Comparison of ENCODE assay signal across 14 cellular contexts in the genomic region with DNA sequence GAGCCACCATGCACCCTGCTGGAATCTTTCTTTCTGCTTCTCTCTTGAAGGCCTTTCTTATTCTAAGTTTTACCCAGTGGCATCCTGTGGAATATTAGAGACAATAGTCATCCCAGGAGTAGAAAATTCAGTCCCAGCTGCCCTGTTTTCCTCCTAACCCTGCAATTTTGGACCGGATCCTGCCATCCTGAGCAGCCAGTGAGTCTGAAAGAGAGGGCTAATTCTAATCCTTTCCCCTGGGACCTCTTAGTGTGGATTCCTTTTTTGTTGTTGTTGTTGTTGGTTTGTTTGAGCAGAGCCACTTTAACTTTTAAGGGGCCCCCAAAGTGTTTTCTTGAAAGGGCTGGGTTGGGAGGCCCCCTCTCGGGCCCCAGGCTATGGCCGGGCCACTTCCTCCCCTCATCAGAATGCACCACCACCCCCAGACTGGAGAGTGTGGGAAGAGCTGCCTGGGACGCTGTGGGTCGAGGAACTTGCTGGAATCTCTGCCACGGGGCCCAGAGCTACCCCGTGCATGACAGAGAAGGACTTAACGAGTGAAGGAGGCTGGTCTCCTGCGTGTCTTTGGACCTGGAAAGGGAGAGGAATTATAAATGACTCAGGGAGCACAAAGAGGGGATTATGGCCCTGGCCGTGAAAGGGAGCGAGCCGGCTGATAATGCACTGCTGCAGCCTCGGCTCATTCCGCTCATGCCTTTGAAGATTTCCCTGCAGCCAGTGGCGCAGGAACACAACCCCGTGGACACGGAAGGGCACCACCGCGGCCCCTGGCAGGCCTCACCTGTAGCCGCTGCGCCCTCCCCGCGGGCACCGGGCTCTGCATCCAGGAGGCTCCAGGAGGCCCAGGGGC.
A peak's percentile ranks its signal among the peaks of the same experiment; 100 is the strongest.
DNase-seq lines count a peak whose midpoint lies in the region; ATAC-seq, FAIRE-seq and TF ChIP-seq lines count a peak whose summit lies in the region.
"Had no signal": no experiment of that assay in that cellular context is flagged by ENCODE, and none has a peak within 500 bp of the region (broad histone marks: within the 10 kb centered on the region; RNA-seq: fewer than 3 reads in every experiment).

No MANE protein-coding gene starts in this region.

- DNase-seq in H9, result peak; percentile 57
- DNase-seq in K562 (ENCODE audit: extremely low read depth in 1 of 4, low spot score in 3 of 4), result no peak
- DNase-seq in iris pigment epithelial cell (ENCODE audit: low read depth), result peak; percentile 50
- DNase-seq in trophoblast cell, result no peak
- no peak for DNase-seq in dedifferentiated amniotic fluid mesenchymal stem cell (ENCODE audit: extremely low spot score)
- DNase-seq: activated T-cell treated with anti-CD3 and anti-CD28 coated beads, Interleukin-2, amount 50 U/mL, for 48 hours; kidney; NCI-H1930; NCI-H526 treated with DMSO at 0.1 percent for 48 hours had no signal

- H3K79me1 ChIP-seq in H9 (ENCODE audit: insufficient read depth, low read depth, low read length, poor library complexity, severe bottlenecking), result no peaks in the 10 kb centered on the region
- peaks cover 11% of the 10 kb centered on the region for H3K79me1 ChIP-seq in trophoblast cell (ENCODE audit: low read length)

- TF ChIP-seq EP300 in K562 (IDR thresholded peaks at IDR 0.05; ENCODE audit: low read length), result no peak

- H3K79me2 ChIP-seq in H9 (ENCODE audit: insufficient read depth, low read length) (no peaks in the 10 kb centered on the region), K562 (ENCODE audit: control insufficient read depth, insufficient read depth, low read length) (no peaks in the 10 kb centered on the region), trophoblast cell (ENCODE audit: control insufficient read depth, insufficient read depth, low read length, poor library complexity) (no peaks in the 10 kb centered on the region)

- no peaks in the 10 kb centered on the region; the same call in 1 of the 2 replicates for H3K4me1 ChIP-seq in H9 (ENCODE audit: insufficient read depth, low read length)
- peaks cover 0 to 3% of the 10 kb centered on the region in 2 experiments; a peak in 1 of 5 replicates for H3K4me1 ChIP-seq in K562 (replicated peaks in 1 of 2; ENCODE audit: control insufficient read depth in 2 of 2, insufficient read depth in 2 of 2, low read length in 2 of 2)
- H3K4me1 ChIP-seq in trophoblast cell (ENCODE audit: control insufficient read depth in 1 of 2, insufficient read depth in 2 of 2, low read length in 2 of 2), result peaks cover 8 to 10% of the 10 kb centered on the region in 2 experiments

- H3K4me3 ChIP-seq in K562 (no peak overlapping the region), trophoblast cell (ENCODE audit: low read depth, low read length) (no peak overlapping the region)

- H2AFZ ChIP-seq in H9 (ENCODE audit: low read length), result no peak overlapping the region
- H2AFZ ChIP-seq in K562 (ENCODE audit: low read depth, low read length), result no peak overlapping the region
- no peak overlapping the region for H2AFZ ChIP-seq in trophoblast cell (ENCODE audit: insufficient read depth, low read length, poor library complexity)

- no peak overlapping the region for H2BK15ac ChIP-seq in H9 (ENCODE audit: low read depth, low read length)

- POLR2A ChIA-PET in K562 (lab: Yijun Ruan, JAX), result no interaction called here

- H2BK5ac ChIP-seq in H9 (ENCODE audit: insufficient read length, low read length) (no peak overlapping the region), trophoblast cell (ENCODE audit: low read depth, low read length, poor library complexity) (no peak overlapping the region)

- intact Hi-C loops in K562 (cut with micrococcal nuclease), result no loop called here

- H4K12ac ChIP-seq in trophoblast cell (ENCODE audit: low read depth, low read length), result peak overlapping the region; percentile 34

- TF ChIP-seq RAD21 in K562 (CRISPR knock-in tag; conservative IDR thresholded peaks at IDR 0.05 in 1 of 2, IDR thresholded peaks at IDR 0.05 in 1 of 2), result no peak

- ATAC-seq in K562 (peak; percentile 21; the same call in 2 of the 3 replicates), GM19452 (IDR thresholded peaks at IDR 0.05; ENCODE audit: unreplicated experiment) (no peak), HG03196 (IDR thresholded peaks at IDR 0.05; ENCODE audit: unreplicated experiment) (no peak), HG03460 (IDR thresholded peaks at IDR 0.05; ENCODE audit: unreplicated experiment) (no peak)

- H3K23ac ChIP-seq in H9 (ENCODE audit: insufficient read length, low read depth, low read length), result no peak overlapping the region
- H3K23ac ChIP-seq in trophoblast cell (ENCODE audit: low read length), result no peak overlapping the region

- H3K4me2 ChIP-seq in H9 (ENCODE audit: insufficient read depth, insufficient read length, low read length) (no peak overlapping the region), K562 (ENCODE audit: insufficient read depth, low read length) (no peak overlapping the region), trophoblast cell (ENCODE audit: low read length) (peak overlapping the region; percentile 47)

- peak overlapping the region; percentile 96 to 98 (median 98); a peak in 6 of 7 replicates for H3K27ac Mint-ChIP-seq in H9
- H3K27ac Mint-ChIP-seq: progenitor cell of endocrine pancreas had no signal

- H3K27ac ChIP-seq in H9 (ENCODE audit: insufficient read length, low read depth, low read length) (no peak overlapping the region), K562 (ENCODE audit: extremely low read depth, low read depth, low read length) (no peak overlapping the region), trophoblast cell (ENCODE audit: low read depth, low read length) (peak overlapping the region; percentile 64)

- no CpG with 5 or more reads among the region's 24 CpGs for WGBS in H9 (ENCODE audit: extremely low coverage, insufficient read length, low lambda C conversion rate)
- under 1% methylated on average over 22 of the region's 24 CpGs for WGBS in K562 (ENCODE audit: insufficient coverage, low coverage, missing lambda C conversion rate)
- WGBS in trophoblast cell (ENCODE audit: extremely low coverage, insufficient coverage, insufficient read length), result no CpG with 5 or more reads among the region's 24 CpGs

- no peak for FAIRE-seq in K562 (lab: Jason Lieb, UNC)
- FAIRE-seq: kidney, TTC549 had no signal

- H2AK5ac ChIP-seq in H9 (ENCODE audit: insufficient read length, low read length) (no peak overlapping the region), trophoblast cell (ENCODE audit: low read length) (no peak overlapping the region)

- BruUV-seq in K562 (replicated peaks; lab: Mats Ljungman, UMichigan), result no TSS peak

- no peak overlapping the region for H2BK120ac ChIP-seq in H9 (ENCODE audit: low read depth, low read length, poor library complexity, severe bottlenecking)
- H2BK120ac ChIP-seq in trophoblast cell (ENCODE audit: insufficient read depth, low read length, poor library complexity), result peak overlapping the region; percentile 61

- no peaks in the 10 kb centered on the region for H3K23me2 ChIP-seq in H9 (ENCODE audit: insufficient read length, low read depth, low read length, poor library complexity, severe bottlenecking)

- no peaks in the 10 kb centered on the region for H3K9me3 ChIP-seq in H9 (ENCODE audit: control insufficient read depth, low read depth, low read length)
- peaks cover 2% of the 10 kb centered on the region; the same call in 1 of the 2 replicates for H3K9me3 ChIP-seq in K562 (replicated peaks; ENCODE audit: control insufficient read depth, insufficient read depth, low read depth, low read length)
- no peaks in the 10 kb centered on the region for H3K9me3 ChIP-seq in trophoblast cell (ENCODE audit: insufficient read depth, low read depth, low read length)

- H3K36me3 ChIP-seq in K562 (ENCODE audit: control insufficient read depth, insufficient read depth, low read length), result no peaks in the 10 kb centered on the region
- no peaks in the 10 kb centered on the region for H3K36me3 ChIP-seq in trophoblast cell (ENCODE audit: control insufficient read depth in 1 of 2, insufficient read depth in 2 of 2, low read length in 2 of 2)

- no peak overlapping the region for H3K9ac ChIP-seq in H9 (ENCODE audit: extremely low read depth, insufficient read length, low read length)
- no peak overlapping the region for H3K9ac ChIP-seq in K562 (ENCODE audit: insufficient read depth in 1 of 2, low read depth in 2 of 2, low read length in 2 of 2)
- no peak overlapping the region for H3K9ac ChIP-seq in trophoblast cell (ENCODE audit: low read length)

- no peak overlapping the region for H2BK20ac ChIP-seq in H9 (ENCODE audit: low read depth, low read length, poor library complexity, severe bottlenecking)

- TF ChIP-seq POLR2A in K562 (conservative IDR thresholded peaks at IDR 0.05), result no peak

- H4K20me1 ChIP-seq in H9 (ENCODE audit: control insufficient read depth, insufficient read depth, insufficient read length) (no peaks in the 10 kb centered on the region), K562 (replicated peaks; ENCODE audit: control insufficient read depth, insufficient read depth, low read length) (0 out of 2 replicates have a peak, but pooled peaks cover 3% of the 10 kb centered on the region)

- H3K27me3 ChIP-seq in H9 (ENCODE audit: insufficient read depth, low read length) (no peaks in the 10 kb centered on the region), K562 (ENCODE audit: control insufficient read depth in 2 of 2, insufficient read depth in 2 of 2, low read length in 2 of 2) (peaks cover 16 to 43% of the 10 kb centered on the region in 2 experiments; a peak in 3 of 5 replicates), trophoblast cell (ENCODE audit: insufficient read depth, low read length) (no peaks in the 10 kb centered on the region)

- H3K14ac ChIP-seq in H9 (ENCODE audit: insufficient read depth, low read length), result peak overlapping the region; percentile 52; the same call in 1 of the 2 replicates
- H3K14ac ChIP-seq in trophoblast cell (ENCODE audit: low read length), result peak overlapping the region; percentile 9

- CTCF ChIA-PET in K562 (lab: Yijun Ruan, JAX; ENCODE audit: low intra/inter-chr PET ratio), result no interaction called here

- in situ Hi-C loops in K562 (cut with MboI), result no loop called here

- H4K5ac ChIP-seq in H9 (ENCODE audit: insufficient read length, low read depth, low read length), result no peak overlapping the region

- no peak overlapping the region for H3K4ac ChIP-seq in H9 (ENCODE audit: low read depth, low read length)
- no peak overlapping the region for H3K4ac ChIP-seq in trophoblast cell (ENCODE audit: low read depth, low read length)

- H3T11ph ChIP-seq in H9 (ENCODE audit: low read length), result no peak overlapping the region

- H4K91ac ChIP-seq in H9 (ENCODE audit: insufficient read length, low read depth, low read length) (no peak overlapping the region), trophoblast cell (ENCODE audit: low read depth, low read length) (peak overlapping the region; percentile 45)

- H3K27me3 Mint-ChIP-seq in H9 (ENCODE audit: low read depth), result peaks cover 3% of the 10 kb centered on the region

- H3K4me3 Mint-ChIP-seq in H9, result peak overlapping the region; percentile 60 to 76

- peaks cover 31 to 41% of the 10 kb centered on the region in 2 experiments for H3K4me1 Mint-ChIP-seq in H9

- TF ChIP-seq CTCF in H9 (conservative IDR thresholded peaks at IDR 0.05) (no peak), K562 (IDR thresholded peaks at IDR 0.05 in 2 of 3, conservative IDR thresholded peaks at IDR 0.05 in 1 of 3; ENCODE audit: insufficient read depth in 2 of 3, low read depth in 1 of 3, low read length in 3 of 3) (no peak)

- no peaks in the 10 kb centered on the region for H3K9me1 ChIP-seq in K562 (ENCODE audit: control insufficient read depth, insufficient read depth, low read length)

- no peak overlapping the region for H3K18ac ChIP-seq in H9 (ENCODE audit: insufficient read length, low read depth, low read length)
- peak overlapping the region; percentile 4 for H3K18ac ChIP-seq in trophoblast cell (ENCODE audit: low read length)

- peaks cover 0 to 3% (median 2%) of the 10 kb centered on the region in 3 experiments; a peak in 4 of 7 replicates for H3K36me3 Mint-ChIP-seq in H9 (ENCODE audit: insufficient read depth in 1 of 3, low read depth in 3 of 3)

- H4K8ac ChIP-seq in H9 (replicated peaks; ENCODE audit: insufficient read length, low read depth, low read length) (no peak overlapping the region), trophoblast cell (ENCODE audit: low read depth, low read length) (peak overlapping the region; percentile 51)

- H3K56ac ChIP-seq in H9 (ENCODE audit: insufficient read length, low read depth, low read length), result no peak overlapping the region

- peaks cover 3 to 8% of the 10 kb centered on the region in 2 experiments; a peak in 3 of 5 replicates for H3K9me3 Mint-ChIP-seq in H9

- H2BK12ac ChIP-seq in H9 (ENCODE audit: insufficient read length, low read depth, low read length) (no peak overlapping the region), trophoblast cell (ENCODE audit: low read length) (no peak overlapping the region)

Comparison
In these comparisons a context has a peak if more than half of its experiments do, and no peak if none do; other contexts are left out.
1. DNase-seq: peak in H9 (single experiment) and iris pigment epithelial cell (single experiment); none in K562 (0 of 4), trophoblast cell (0 of 2) and dedifferentiated amniotic fluid mesenchymal stem cell (single experiment).